20 cellular contexts compared by ENCODE assay signal in genomic region chr2:119856469-119856901, GRCh38.
DNase-seq lines count a peak whose midpoint lies in the region; ATAC-seq, FAIRE-seq and TF ChIP-seq lines count a peak whose summit lies in the region.
"Had no signal": no experiment of that assay in that cellular context is flagged by ENCODE, and none has a peak within 500 bp of the region (broad histone marks: within the 10 kb centered on the region; RNA-seq: fewer than 3 reads in every experiment).

No MANE protein-coding gene starts in this region.

- no peaks in the 10 kb centered on the region for H4K20me1 ChIP-seq in K562 (replicated peaks; ENCODE audit: control insufficient read depth, insufficient read depth, low read length)

- BruUV-seq in K562 (replicated peaks; lab: Mats Ljungman, UMichigan) = no TSS peak

- H3K9me1 ChIP-seq in K562 (ENCODE audit: control insufficient read depth, insufficient read depth, low read length) = no peaks in the 10 kb centered on the region

- peak overlapping the region; percentile 28; the same call in 1 of the 2 replicates for H2AFZ ChIP-seq in K562 (ENCODE audit: low read depth, low read length)

- H3K27ac ChIP-seq in A549 (no peak overlapping the region), K562 (ENCODE audit: extremely low read depth, low read depth, low read length) (peak overlapping the region; percentile 74)
- H3K27ac ChIP-seq: tibial nerve had no signal

- peaks cover 21% of the 10 kb centered on the region; the same call in 2 of the 3 replicates for H3K9me3 ChIP-seq in A549
- H3K9me3 ChIP-seq in K562 (replicated peaks; ENCODE audit: control insufficient read depth, insufficient read depth, low read depth, low read length) = peaks cover 5% of the 10 kb centered on the region; the same call in 1 of the 2 replicates

- ATAC-seq in A549 = peak in 1 of 2 experiments; percentile 41; a peak in 3 of 6 replicates
- ATAC-seq in K562 = peak; percentile 76
- ATAC-seq in GM21619 (IDR thresholded peaks at IDR 0.05; ENCODE audit: unreplicated experiment) = no peak
- ATAC-seq: stimulated activated naive CD8-positive, alpha-beta T cell treated with anti-CD3 and anti-CD28 coated beads, Interleukin-15, amount 100 ng/mL, for 72 hours; T-helper 17 cell had no signal

- H3K4me3 ChIP-seq in A549 (no peak overlapping the region), K562 (no peak overlapping the region)
- H3K4me3 ChIP-seq: tibial nerve had no signal

- FAIRE-seq in A549 (lab: Jason Lieb, UNC) (no peak), K562 (lab: Jason Lieb, UNC) (peak; percentile 70), RCC 7860 (lab: Jason Lieb, UNC) (no peak)
- FAIRE-seq: D721Med had no signal

- intact Hi-C loops in K562 (cut with micrococcal nuclease) = no loop called here

- TF ChIP-seq CTCF in A549 (IDR thresholded peaks at IDR 0.05) (no peak), K562 (IDR thresholded peaks at IDR 0.05 in 2 of 3, conservative IDR thresholded peaks at IDR 0.05 in 1 of 3; ENCODE audit: insufficient read depth in 2 of 3, low read depth in 1 of 3, low read length in 3 of 3) (no peak)

- H3K4me1 ChIP-seq in A549 (peaks cover 21% of the 10 kb centered on the region), K562 (replicated peaks in 1 of 2; ENCODE audit: control insufficient read depth in 2 of 2, insufficient read depth in 2 of 2, low read length in 2 of 2) (peaks cover 0 to 18% of the 10 kb centered on the region in 2 experiments; a peak in 4 of 5 replicates)
- H3K4me1 ChIP-seq: tibial nerve had no signal

- TF ChIP-seq EP300 in A549 (IDR thresholded peaks at IDR 0.05) (no peak), K562 (IDR thresholded peaks at IDR 0.05; ENCODE audit: low read length) (peak; percentile 75; the same call in 1 of the 2 replicates)

- peak in 1 of 2 experiments; percentile 19 for DNase-seq in A549 (ENCODE audit: low read depth in 1 of 2, low spot score in 1 of 2)
- peak; percentile 38 for DNase-seq in DMS53 (lab: John Stamatoyannopoulos, UW)
- peak; percentile 86 for DNase-seq in NCI-H69 (lab: John Stamatoyannopoulos, UW)
- DNase-seq in K562 (ENCODE audit: extremely low read depth in 1 of 4, low spot score in 3 of 4) = peak in 2 of 4 experiments; percentile 23 to 60
- DNase-seq in RCC 7860 (ENCODE audit: low spot score) = no peak
- DNase-seq in amniotic stem cell (lab: John Stamatoyannopoulos, UW) = no peak
- no peak for DNase-seq in NCI-H524 (lab: John Stamatoyannopoulos, UW)
- DNase-seq: activated CD4-positive, alpha-beta T cell treated with anti-CD3 and anti-CD28 coated beads, Interleukin-2, amount 50 U/mL, for 4 hours; activated naive CD8-positive, alpha-beta T cell treated with anti-CD3 and anti-CD28 coated beads, Interleukin-2, amount 10 ng/mL, durations not matched to agents 7 days and 5 days; C1 segment of cervical spinal cord; foreskin fibroblast; GOT3; mesendoderm; NCI-H1930; NCI-H345; stimulated activated naive CD8-positive, alpha-beta T cell treated with anti-CD3 and anti-CD28 coated beads, Interleukin-15, amount 100 ng/mL, for 72 hours; T-helper 17 cell had no signal

- CTCF ChIA-PET in A549 (lab: Yijun Ruan, JAX) = no interaction called here
- CTCF ChIA-PET in K562 (lab: Yijun Ruan, JAX; ENCODE audit: low intra/inter-chr PET ratio) = no interaction called here

- H3K36me3 ChIP-seq in K562 (ENCODE audit: control insufficient read depth, insufficient read depth, low read length) = no peaks in the 10 kb centered on the region
- H3K36me3 ChIP-seq: tibial nerve had no signal

- 2% methylated on average over 2 of the region's 2 CpGs for WGBS in A549 (ENCODE audit: missing lambda C conversion rate)
- 0% methylated on average over 2 of the region's 2 CpGs for WGBS in K562 (ENCODE audit: insufficient coverage, low coverage, missing lambda C conversion rate)

- in situ Hi-C loops in K562 (cut with MboI) = no loop called here

- 0 out of 4 replicates have a peak overlapping the region, but pooled peaks of 1 of the 2 experiments have one; percentile 22 for H3K9ac ChIP-seq in K562 (ENCODE audit: insufficient read depth in 1 of 2, low read depth in 2 of 2, low read length in 2 of 2)

- TF ChIP-seq POLR2A in A549 (IDR thresholded peaks at IDR 0.05; ENCODE audit: low read length) = no peak
- TF ChIP-seq POLR2A in K562 (conservative IDR thresholded peaks at IDR 0.05) = no peak

- TF ChIP-seq RAD21 in A549 (conservative IDR thresholded peaks at IDR 0.05 in 1 of 2, IDR thresholded peaks at IDR 0.05 in 1 of 2) = no peak
- no peak for TF ChIP-seq RAD21 in K562 (CRISPR knock-in tag; conservative IDR thresholded peaks at IDR 0.05 in 1 of 2, IDR thresholded peaks at IDR 0.05 in 1 of 2)

- H3K4me2 ChIP-seq in A549 (peak overlapping the region; percentile 58), K562 (ENCODE audit: insufficient read depth, low read length) (peak overlapping the region; percentile 59)

- H3K27me3 ChIP-seq in K562 (ENCODE audit: control insufficient read depth in 2 of 2, insufficient read depth in 2 of 2, low read length in 2 of 2) = no peaks in the 10 kb centered on the region
- H3K27me3 ChIP-seq: tibial nerve had no signal

- POLR2A ChIA-PET in A549 (lab: Yijun Ruan, JAX) (no interaction called here), K562 (lab: Yijun Ruan, JAX) (no interaction called here)

- H3K79me2 ChIP-seq in K562 (ENCODE audit: control insufficient read depth, insufficient read depth, low read length) = peaks cover 21% of the 10 kb centered on the region; the same call in 2 of the 3 replicates

TF ChIP-seq in A549, 52 proteins besides CTCF, POLR2A, EP300 and RAD21:
- no peak for TF ChIP-seq TFCP2L1 (CRISPR knock-in tag; IDR thresholded peaks at IDR 0.05)
- peak in 1 of 2 experiments; percentile 13; a peak in 1 of 4 replicates for TF ChIP-seq CEBPB (IDR thresholded peaks at IDR 0.05)

TF ChIP-seq in K562, 482 proteins besides CTCF, POLR2A, EP300 and RAD21 (continues in another document):
- TF ChIP-seq FOXJ2 (tag; IDR thresholded peaks at IDR 0.05) (peak; percentile 32; the same call in 1 of the 2 replicates), ZNF592 (IDR thresholded peaks at IDR 0.05) (peak; percentile 36; the same call in 1 of the 2 replicates), CREB3L1 (IDR thresholded peaks at IDR 0.05; ENCODE audit: borderline replicate concordance, low read depth) (no peak), FOXP1 (CRISPR knock-in tag; IDR thresholded peaks at IDR 0.05) (no peak), ZBTB34 (CRISPR knock-in tag; IDR thresholded peaks at IDR 0.05) (no peak), PHF20 (IDR thresholded peaks at IDR 0.05; ENCODE audit: partially characterized antibody) (no peak), TBL1XR1 (IDR thresholded peaks at IDR 0.05; ENCODE audit: low read length in 2 of 2) (0 out of 4 replicates have a peak, but pooled peaks of 1 of the 2 experiments have one; percentile 47), FOSL1 (tag; conservative IDR thresholded peaks at IDR 0.05) (no peak), ZNF551 (CRISPR knock-in tag; IDR thresholded peaks at IDR 0.05) (no peak), DACH1 (IDR thresholded peaks at IDR 0.05; ENCODE audit: partially characterized antibody) (peak; percentile 61), ZNF785 (CRISPR knock-in tag; IDR thresholded peaks at IDR 0.05) (no peak)

Comparison
In these comparisons a context has a peak if more than half of its experiments do, and no peak if none do; other contexts are left out.
1. DNase-seq: peak in DMS53 (single experiment) and NCI-H69 (single experiment); none in RCC 7860 (single experiment), amniotic stem cell (single experiment) and NCI-H524 (0 of 2).
2. Of the 35 proteins assayed by ChIP-seq in both K562 and A549: peak only in K562: EHMT2, EP300 and KDM1A; only in A549: none; in both: none; in neither: 30; mixed calls (peak in some experiments, not most) for 2.